ENCODE assay signal across 8 cellular contexts in the genomic region with DNA sequence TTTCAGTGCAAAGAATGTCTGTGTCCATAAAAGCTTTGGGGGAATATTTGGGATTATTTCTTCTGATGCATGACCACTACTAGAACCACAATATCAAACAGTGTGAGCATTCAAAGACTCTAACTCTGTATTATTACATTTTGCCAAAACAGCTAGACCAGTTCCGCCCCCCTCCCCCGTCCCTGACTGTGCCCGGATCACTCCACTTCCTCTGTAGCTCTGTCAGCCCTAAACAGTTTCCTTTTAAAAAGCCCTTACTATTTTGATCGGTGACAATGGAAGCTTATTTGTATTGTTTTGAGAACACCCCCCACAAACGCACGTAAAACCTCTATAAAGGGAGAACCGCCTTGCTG. TPM values are rescaled to one million over a fixed set of nuclear protein-coding genes. Genes with fewer than 3 reads are reported as not detected.
DNase-seq lines count a peak whose midpoint lies in the region; ATAC-seq and TF ChIP-seq lines count a peak whose summit lies in the region.

No MANE protein-coding gene starts in this region.

- H3K27me3 ChIP-seq in psoas muscle (ENCODE audit: insufficient read depth in 3 of 3, low read length in 2 of 3), result peaks cover 0 to 56% (median 8%) of the 10 kb centered on the region in 3 donors

- H3K9me3 Mint-ChIP-seq in activated CD8-positive, alpha-beta memory T cell treated with anti-CD3 and anti-CD28 coated beads, Interleukin-2, amount 10 ng/mL, durations not matched to agents 7 days and 5 days (ENCODE audit: low read depth), result no peaks in the 10 kb centered on the region

- H3K4me1 ChIP-seq in psoas muscle, result peaks cover 3% of the 10 kb centered on the region

- CTCF ChIA-PET in activated CD8-positive, alpha-beta memory T cell treated with anti-CD3 and anti-CD28 coated beads, Interleukin-2, amount 10 ng/mL, durations not matched to agents 7 days and 5 days (lab: Charles Lee), result interaction anchor here (0.9 to 8.3 kb wide), 4 partner anchors 11 to 153 kb away, joined by 3 to 65 read pairs (median 24); no protein-coding TSS in a partner anchor

- no peaks in the 10 kb centered on the region for H3K36me3 ChIP-seq in psoas muscle (ENCODE audit: insufficient read depth in 1 of 2, low read depth in 1 of 2)

- H3K4me3 Mint-ChIP-seq in activated CD8-positive, alpha-beta memory T cell treated with anti-CD3 and anti-CD28 coated beads, Interleukin-2, amount 10 ng/mL, durations not matched to agents 7 days and 5 days, result peak overlapping the region; percentile 80

- H3K4me3 ChIP-seq in fibroblast of villous mesenchyme (ENCODE audit: low read depth, low read length), result peak overlapping the region; percentile 33
- H3K4me3 ChIP-seq in psoas muscle, result peak overlapping the region; percentile 65

- no peaks in the 10 kb centered on the region for H3K9me3 ChIP-seq in psoas muscle

- peak; percentile 82 for ATAC-seq in activated CD8-positive, alpha-beta memory T cell treated with anti-CD3 and anti-CD28 coated beads, Interleukin-2, amount 10 ng/mL, durations not matched to agents 7 days and 5 days
- peak in 3 of 4 donors; percentile 30 to 58 (median 50) for ATAC-seq in psoas muscle
- no peak for ATAC-seq in HG02642 (IDR thresholded peaks at IDR 0.05; ENCODE audit: poor library complexity, unreplicated experiment)

- H3K4me1 Mint-ChIP-seq in activated CD8-positive, alpha-beta memory T cell treated with anti-CD3 and anti-CD28 coated beads, Interleukin-2, amount 10 ng/mL, durations not matched to agents 7 days and 5 days, result peaks cover 15% of the 10 kb centered on the region

- peak overlapping the region; percentile 60 for H3K27ac ChIP-seq in psoas muscle

- WGBS in psoas muscle, 3 donors, result 0 to 3% (median 3%) methylated on average over 7 of the region's 7 CpGs

- intact Hi-C loops in psoas muscle (cut with DNase I), result no loop called here

- H3K27ac Mint-ChIP-seq in activated CD8-positive, alpha-beta memory T cell treated with anti-CD3 and anti-CD28 coated beads, Interleukin-2, amount 10 ng/mL, durations not matched to agents 7 days and 5 days, result peak overlapping the region; percentile 63

- peak; percentile 53 for DNase-seq in activated CD8-positive, alpha-beta memory T cell treated with anti-CD3 and anti-CD28 coated beads, Interleukin-2, amount 10 ng/mL, durations not matched to agents 7 days and 5 days
- DNase-seq in activated CD8-positive, alpha-beta memory T cell treated with anti-CD3 and anti-CD28 coated beads, Interleukin-2, amount 50 U/mL, for 4 hours, result no peak
- peak; percentile 28 to 34 for DNase-seq in activated CD4-positive, alpha-beta T cell treated with anti-CD3 and anti-CD28 coated beads, Interleukin-2, amount 50 U/mL, for 48 hours
- DNase-seq in fibroblast of villous mesenchyme (ENCODE audit: low read depth) (no peak), psoas muscle (peak in 1 of 2 donors; percentile 41), inferior parietal cortex (ENCODE audit: extremely low spot score) (no peak)
- DNase-seq in stimulated activated CD4-positive, alpha-beta T cell treated with anti-CD3 and anti-CD28 coated beads, Interleukin-4, amount 100 ng/mL, for 1 hour, result no peak

- no peaks in the 10 kb centered on the region for H3K36me3 Mint-ChIP-seq in activated CD8-positive, alpha-beta memory T cell treated with anti-CD3 and anti-CD28 coated beads, Interleukin-2, amount 10 ng/mL, durations not matched to agents 7 days and 5 days

- TF ChIP-seq CTCF in fibroblast of villous mesenchyme (IDR thresholded peaks at IDR 0.05; ENCODE audit: insufficient read depth, low read depth, low read length) (no peak), psoas muscle (IDR thresholded peaks at IDR 0.05) (no peak)

- H3K27me3 Mint-ChIP-seq in activated CD8-positive, alpha-beta memory T cell treated with anti-CD3 and anti-CD28 coated beads, Interleukin-2, amount 10 ng/mL, durations not matched to agents 7 days and 5 days, result peaks cover 64% of the 10 kb centered on the region

RNA-seq across cellular contexts. Expression of a gene that starts 36.6 kb away (rescaled TPM):
- total RNA-seq in activated CD8-positive, alpha-beta memory T cell treated with anti-CD3 and anti-CD28 coated beads, Interleukin-2, amount 10 ng/mL, durations not matched to agents 7 days and 5 days, result not detected
- 2.2 and 3.5 TPM in 2 replicates for total RNA-seq in fibroblast of villous mesenchyme
- 1 to 10 TPM in 2 of 4 donors, under 1 TPM in 2; 0.34 to 1.6 (median 0.92) TPM for total RNA-seq in psoas muscle
- under 1 TPM; 0.08 to 0.69 (median 0.36) TPM for polyA plus RNA-seq in psoas muscle

Comparison
In these comparisons a context has a peak if more than half of its experiments do, and no peak if none do; other contexts are left out.
1. DNase-seq: peak in activated CD8-positive, alpha-beta memory T cell treated with anti-CD3 and anti-CD28 coated beads, Interleukin-2, amount 10 ng/mL, durations not matched to agents 7 days and 5 days (single experiment) and activated CD4-positive, alpha-beta T cell treated with anti-CD3 and anti-CD28 coated beads, Interleukin-2, amount 50 U/mL, for 48 hours (2 of 2); none in activated CD8-positive, alpha-beta memory T cell treated with anti-CD3 and anti-CD28 coated beads, Interleukin-2, amount 50 U/mL, for 4 hours (single experiment), fibroblast of villous mesenchyme (single experiment), stimulated activated CD4-positive, alpha-beta T cell treated with anti-CD3 and anti-CD28 coated beads, Interleukin-4, amount 100 ng/mL, for 1 hour (single experiment) and inferior parietal cortex (single experiment).